17 cellular contexts compared by ENCODE assay signal in the genomic region with DNA sequence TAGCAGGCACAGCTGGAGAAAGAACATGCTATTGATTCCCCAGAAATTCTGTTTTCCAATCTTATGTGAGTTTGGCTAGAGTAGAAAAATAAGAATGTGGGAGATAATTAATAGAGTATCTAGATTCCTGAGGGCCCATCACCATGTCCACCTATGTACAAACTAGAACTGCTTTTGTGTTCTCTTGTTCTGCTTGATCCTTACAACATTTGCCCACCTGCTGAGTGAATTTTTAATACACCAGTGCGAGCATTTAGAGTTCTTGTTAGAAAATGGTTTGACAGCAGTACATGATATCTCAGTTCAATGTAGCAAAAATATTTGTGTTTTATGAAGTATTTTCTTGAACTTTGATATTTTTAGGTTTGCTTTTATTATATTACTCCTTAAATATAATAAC. TPM values are rescaled to one million over a fixed set of nuclear protein-coding genes. Genes with fewer than 3 reads are reported as not detected.
DNase-seq lines count a peak whose midpoint lies in the region; FAIRE-seq and TF ChIP-seq lines count a peak whose summit lies in the region.
"Had no signal": no experiment of that assay in that cellular context is flagged by ENCODE, and none has a peak within 500 bp of the region (broad histone marks: within the 10 kb centered on the region; RNA-seq: fewer than 3 reads in every experiment).

No MANE protein-coding gene starts in this region.

- no peaks in the 10 kb centered on the region for H3K36me3 Mint-ChIP-seq in astrocyte (ENCODE audit: low read depth, unreplicated experiment)
- no peaks in the 10 kb centered on the region for H3K36me3 Mint-ChIP-seq in activated CD4-positive, alpha-beta memory T cell treated with anti-CD3 and anti-CD28 coated beads for 36 hours
- H3K36me3 Mint-ChIP-seq: CD8-positive, alpha-beta T cell had no signal

- no peak overlapping the region for H3K23ac ChIP-seq in trophoblast cell (ENCODE audit: low read length)

- POLR2A ChIA-PET in activated CD4-positive, alpha-beta memory T cell treated with anti-CD3 and anti-CD28 coated beads for 36 hours (lab: Charles Lee), result no interaction called here

- H3K18ac ChIP-seq in trophoblast cell (ENCODE audit: low read length), result no peak overlapping the region

- H3K9me2 ChIP-seq in Loucy (replicated peaks; ENCODE audit: low read depth, low read length), result no peaks in the 10 kb centered on the region

- intact Hi-C loops in activated CD4-positive, alpha-beta memory T cell treated with anti-CD3 and anti-CD28 coated beads for 36 hours (cut with micrococcal nuclease), result loop anchor here (5.0 kb wide), 1 partner anchor 80 kb away; a partner anchor contains a TSS

- no peak overlapping the region for H3K4ac ChIP-seq in trophoblast cell (ENCODE audit: low read depth, low read length)

- H3K27ac Mint-ChIP-seq in astrocyte (ENCODE audit: unreplicated experiment), result no peak overlapping the region
- H3K27ac Mint-ChIP-seq in activated CD4-positive, alpha-beta memory T cell treated with anti-CD3 and anti-CD28 coated beads for 36 hours, result no peak overlapping the region

- WGBS in trophoblast cell (ENCODE audit: extremely low coverage, insufficient coverage, insufficient read length), result no CpG with 5 or more reads among the region's 1 CpG

- peaks cover 18% of the 10 kb centered on the region for H3K4me1 Mint-ChIP-seq in astrocyte (ENCODE audit: low read depth, unreplicated experiment)
- H3K4me1 Mint-ChIP-seq in activated CD4-positive, alpha-beta memory T cell treated with anti-CD3 and anti-CD28 coated beads for 36 hours (ENCODE audit: low read depth), result peaks cover 22% of the 10 kb centered on the region

- no peaks in the 10 kb centered on the region for H3K36me3 ChIP-seq in Loucy (ENCODE audit: insufficient read depth, low read length)
- H3K36me3 ChIP-seq in astrocyte (ENCODE audit: insufficient read depth, low read length), result no peaks in the 10 kb centered on the region
- H3K36me3 ChIP-seq in trophoblast cell (ENCODE audit: control insufficient read depth in 1 of 2, insufficient read depth in 2 of 2, low read length in 2 of 2), result no peaks in the 10 kb centered on the region
- H3K36me3 ChIP-seq: SJSA1 had no signal

- H4K12ac ChIP-seq in trophoblast cell (ENCODE audit: low read depth, low read length), result no peak overlapping the region

- H3K79me2 ChIP-seq in Loucy (ENCODE audit: insufficient read depth, low read length) (peaks cover 47% of the 10 kb centered on the region), astrocyte (ENCODE audit: insufficient read depth, low read length) (no peaks in the 10 kb centered on the region), trophoblast cell (ENCODE audit: control insufficient read depth, insufficient read depth, low read length, poor library complexity) (no peaks in the 10 kb centered on the region)

- H3K4me2 ChIP-seq in Loucy (ENCODE audit: low read depth, low read length, poor library complexity, severe bottlenecking), result peak overlapping the region; percentile 78
- H3K4me2 ChIP-seq in astrocyte (ENCODE audit: low read length), result no peak overlapping the region
- no peak overlapping the region for H3K4me2 ChIP-seq in trophoblast cell (ENCODE audit: low read length)

- H3K27ac ChIP-seq in astrocyte (ENCODE audit: low read depth, low read length) (no peak overlapping the region), trophoblast cell (ENCODE audit: low read depth, low read length) (no peak overlapping the region)
- H3K27ac ChIP-seq: SJSA1 had no signal

- H2BK5ac ChIP-seq in trophoblast cell (ENCODE audit: low read depth, low read length, poor library complexity), result no peak overlapping the region

- no peaks in the 10 kb centered on the region for H3K9me3 ChIP-seq in Loucy (ENCODE audit: insufficient read depth, low read depth, low read length)
- H3K9me3 ChIP-seq in astrocyte (ENCODE audit: insufficient read depth, low read depth, low read length), result no peaks in the 10 kb centered on the region
- no peaks in the 10 kb centered on the region for H3K9me3 ChIP-seq in trophoblast cell (ENCODE audit: insufficient read depth, low read depth, low read length)
- H3K9me3 ChIP-seq: SJSA1 had no signal

- no peak overlapping the region for H3K14ac ChIP-seq in trophoblast cell (ENCODE audit: low read length)

- 0 out of 2 replicates have a peak, but pooled peaks have one; percentile 46 for TF ChIP-seq POLR2A in GM12891 (IDR thresholded peaks at IDR 0.05; ENCODE audit: low read depth, low read length)

- H3K9me3 Mint-ChIP-seq in astrocyte (ENCODE audit: unreplicated experiment), result no peaks in the 10 kb centered on the region
- no peaks in the 10 kb centered on the region for H3K9me3 Mint-ChIP-seq in activated CD4-positive, alpha-beta memory T cell treated with anti-CD3 and anti-CD28 coated beads for 36 hours
- H3K9me3 Mint-ChIP-seq: CD8-positive, alpha-beta T cell had no signal

- no peak overlapping the region for H2BK120ac ChIP-seq in trophoblast cell (ENCODE audit: insufficient read depth, low read length, poor library complexity)

- H3K79me1 ChIP-seq in trophoblast cell (ENCODE audit: low read length), result no peaks in the 10 kb centered on the region

- H3K4me1 ChIP-seq in Loucy (ENCODE audit: insufficient read depth, low read length, poor library complexity, severe bottlenecking) (peaks cover 95% of the 10 kb centered on the region), astrocyte (ENCODE audit: insufficient read depth, low read length) (peaks cover 6% of the 10 kb centered on the region), trophoblast cell (ENCODE audit: control insufficient read depth in 1 of 2, insufficient read depth in 2 of 2, low read length in 2 of 2) (peaks cover 0 to 1% of the 10 kb centered on the region in 2 experiments)

- no peaks in the 10 kb centered on the region for H3K27me3 Mint-ChIP-seq in astrocyte (ENCODE audit: low read depth, unreplicated experiment)
- H3K27me3 Mint-ChIP-seq in activated CD4-positive, alpha-beta memory T cell treated with anti-CD3 and anti-CD28 coated beads for 36 hours, result peaks cover 13% of the 10 kb centered on the region

- no peaks in the 10 kb centered on the region for H4K20me1 ChIP-seq in Loucy (ENCODE audit: insufficient read depth, low read length, poor library complexity, severe bottlenecking)
- no peaks in the 10 kb centered on the region for H4K20me1 ChIP-seq in astrocyte (ENCODE audit: insufficient read depth, low read length)

- H4K91ac ChIP-seq in trophoblast cell (ENCODE audit: low read depth, low read length), result no peak overlapping the region

- no peak overlapping the region for H2BK12ac ChIP-seq in trophoblast cell (ENCODE audit: low read length)

- no peak overlapping the region for H2AK5ac ChIP-seq in trophoblast cell (ENCODE audit: low read length)

- H3K9ac ChIP-seq in Loucy (ENCODE audit: low read depth, low read length, poor library complexity, severe bottlenecking) (peak overlapping the region; percentile 83), astrocyte (ENCODE audit: low read length) (no peak overlapping the region), trophoblast cell (ENCODE audit: low read length) (no peak overlapping the region)

- H3F3A ChIP-seq in Loucy (ENCODE audit: low read depth), result peaks cover 35% of the 10 kb centered on the region

- in situ Hi-C loops in GM13976 (cut with MboI; ENCODE audit: low sequenced_read_pairs, unreplicated experiment), result loop anchor here (5.0 kb wide), 2 partner anchors 80 to 210 kb away; a partner anchor contains a TSS

- no peak overlapping the region for H4K8ac ChIP-seq in trophoblast cell (ENCODE audit: low read depth, low read length)

- H3K4me3 ChIP-seq in Loucy (ENCODE audit: low read length, poor library complexity, severe bottlenecking) (peak overlapping the region; percentile 12), astrocyte (ENCODE audit: insufficient read depth, low read depth, low read length) (no peak overlapping the region), trophoblast cell (ENCODE audit: low read depth, low read length) (no peak overlapping the region)
- H3K4me3 ChIP-seq: SJSA1 had no signal

- CTCF ChIA-PET in activated CD4-positive, alpha-beta memory T cell treated with anti-CD3 and anti-CD28 coated beads for 36 hours (lab: Charles Lee), result no interaction called here

- TF ChIP-seq CTCF in Loucy (conservative IDR thresholded peaks at IDR 0.05; ENCODE audit: low read length) (no peak), astrocyte (IDR thresholded peaks at IDR 0.05; ENCODE audit: insufficient read depth, low read depth, low read length) (no peak), GM13976 (IDR thresholded peaks at IDR 0.05; ENCODE audit: borderline replicate concordance, control extremely low read depth, extremely low read depth, insufficient read depth, missing control alignments) (no peak)

- FAIRE-seq in GM12891 (lab: Jason Lieb, UNC) (peak; percentile 69), astrocyte (lab: Jason Lieb, UNC) (peak; percentile 52)
- FAIRE-seq: H54 had no signal

- no peak for DNase-seq in GM12891 (ENCODE audit: insufficient read length, low spot score)
- DNase-seq in astrocyte (ENCODE audit: low read depth), result no peak
- DNase-seq in NCI-H187 (lab: John Stamatoyannopoulos, UW), result no peak
- DNase-seq in trophoblast cell, result no peak
- no peak for DNase-seq in activated CD4-positive, alpha-beta memory T cell treated with anti-CD3 and anti-CD28 coated beads for 36 hours
- no peak for DNase-seq in GM13976 (ENCODE audit: low spot score)
- DNase-seq: CD8-positive, alpha-beta T cell; NCI-H1092 treated with DMSO at 0.1 percent for 48 hours; NCI-H2081; NCI-H2171; NCI-H345; NCI-H524; NCI-H774; NK-92 treated with Interleukin-12 subunit alpha and Interleukin-12 subunit beta, amount 100 ng/mL, for 24 hours had no signal

- H3K4me3 Mint-ChIP-seq in astrocyte (ENCODE audit: unreplicated experiment), result no peak overlapping the region
- no peak overlapping the region for H3K4me3 Mint-ChIP-seq in activated CD4-positive, alpha-beta memory T cell treated with anti-CD3 and anti-CD28 coated beads for 36 hours

- no peak overlapping the region for H2AFZ ChIP-seq in Loucy (ENCODE audit: low read length)
- no peak overlapping the region for H2AFZ ChIP-seq in astrocyte (ENCODE audit: low read depth, low read length)
- H2AFZ ChIP-seq in trophoblast cell (ENCODE audit: insufficient read depth, low read length, poor library complexity), result no peak overlapping the region

- H3K27me3 ChIP-seq in Loucy (ENCODE audit: insufficient read depth, low read length, poor library complexity, severe bottlenecking) (no peaks in the 10 kb centered on the region), astrocyte (ENCODE audit: insufficient read depth, low read length) (no peaks in the 10 kb centered on the region), trophoblast cell (ENCODE audit: insufficient read depth, low read length) (no peaks in the 10 kb centered on the region)
- H3K27me3 ChIP-seq: SJSA1 had no signal

TF ChIP-seq in GM12891, 5 proteins besides CTCF, POLR2A, EP300 and RAD21 (continues in another document):
- no peak for TF ChIP-seq SPI1 (IDR thresholded peaks at IDR 0.05; ENCODE audit: low read depth, low read length)
- no peak; the same call in 1 of the 2 replicates for TF ChIP-seq POLR2AphosphoS5 (IDR thresholded peaks at IDR 0.05; ENCODE audit: low read depth, low read length)
- TF ChIP-seq PAX5 (IDR thresholded peaks at IDR 0.05; ENCODE audit: insufficient read depth, low read length, severe bottlenecking), result no peak
- TF ChIP-seq TAF1 (IDR thresholded peaks at IDR 0.05; ENCODE audit: low read depth, low read length), result no peak

RNA-seq across cellular contexts. Expression of a gene that starts 52.3 kb away (rescaled TPM):
- polyA plus RNA-seq in GM12891 (2012; ENCODE audit: low read depth, missing spikeins), result 13.0 TPM
- 14.6 and 16.7 TPM in 2 replicates for total RNA-seq in astrocyte
- polyA plus RNA-seq in trophoblast cell (2013), result 35.1 and 37.3 TPM in 2 replicates
- total RNA-seq in activated CD4-positive, alpha-beta memory T cell treated with anti-CD3 and anti-CD28 coated beads for 36 hours, result 10 to 100 TPM in 1 of 2 experiments, 1 to 10 TPM in 1; 9.1 to 10.4 TPM
